Comparison of ENCODE assay signal across 9 cellular contexts in genomic region chr1:39258925-39259244, GRCh38. TPM values are rescaled to one million over a fixed set of nuclear protein-coding genes. Genes with fewer than 3 reads are reported as not detected.
A peak's percentile ranks its signal among the peaks of the same experiment; 100 is the strongest.
DNase-seq lines count a peak whose midpoint lies in the region; ATAC-seq and TF ChIP-seq lines count a peak whose summit lies in the region.
"Had no signal": no experiment of that assay in that cellular context is flagged by ENCODE, and none has a peak within 500 bp of the region (broad histone marks: within the 10 kb centered on the region; RNA-seq: fewer than 3 reads in every experiment).

No MANE protein-coding gene starts in this region.

- H3K4me1 Mint-ChIP-seq in CD4-positive, CD25-positive, alpha-beta regulatory T cell: peaks cover 32 to 54% (median 39%) of the 10 kb centered on the region in 4 donors
- peaks cover 30% of the 10 kb centered on the region for H3K4me1 Mint-ChIP-seq in chondrocyte (ENCODE audit: low read depth)

- H2AFZ ChIP-seq in KMS-11 (ENCODE audit: low read depth): no peak overlapping the region

- 0 out of 2 replicates have a peak, but pooled peaks cover 6% of the 10 kb centered on the region for H3K79me2 ChIP-seq in KMS-11 (ENCODE audit: insufficient read depth, low read depth)

- H3K9me3 ChIP-seq in CD4-positive, CD25-positive, alpha-beta regulatory T cell (ENCODE audit: control insufficient read depth in 2 of 2, low read length in 2 of 2): no peaks in the 10 kb centered on the region
- no peaks in the 10 kb centered on the region for H3K9me3 ChIP-seq in body of pancreas
- H3K9me3 ChIP-seq: SJCRH30 had no signal

- H3K4me3 ChIP-seq in CD4-positive, CD25-positive, alpha-beta regulatory T cell (ENCODE audit: low read depth, low read length): no peak overlapping the region
- H3K4me3 ChIP-seq in KMS-11 (IDR thresholded peaks at IDR 0.05; ENCODE audit: insufficient read depth, low read depth, low read length): no peak overlapping the region
- H3K4me3 ChIP-seq in rectal smooth muscle tissue (ENCODE audit: low read length): no peak overlapping the region
- H3K4me3 ChIP-seq in body of pancreas: no peak overlapping the region
- H3K4me3 ChIP-seq: SJCRH30 had no signal

- H3K9ac ChIP-seq in KMS-11 (no peak overlapping the region), rectal smooth muscle tissue (ENCODE audit: low read length) (no peak overlapping the region)

- peaks cover 67% of the 10 kb centered on the region for H3K36me3 ChIP-seq in CD4-positive, CD25-positive, alpha-beta regulatory T cell (ENCODE audit: control insufficient read depth, insufficient read depth, low read length)
- no peaks in the 10 kb centered on the region for H3K36me3 ChIP-seq in KMS-11 (ENCODE audit: insufficient read depth)
- H3K36me3 ChIP-seq in rectal smooth muscle tissue (ENCODE audit: control insufficient read depth, insufficient read depth, low read length): peaks cover 5% of the 10 kb centered on the region
- no peaks in the 10 kb centered on the region for H3K36me3 ChIP-seq in body of pancreas (replicated peaks in 1 of 2; ENCODE audit: insufficient read depth in 1 of 2, low read depth in 2 of 2)

- no peaks in the 10 kb centered on the region for H3K27me3 Mint-ChIP-seq in CD4-positive, CD25-positive, alpha-beta regulatory T cell
- H3K27me3 Mint-ChIP-seq in chondrocyte (ENCODE audit: low read depth): no peaks in the 10 kb centered on the region

- H3K9me3 Mint-ChIP-seq in CD4-positive, CD25-positive, alpha-beta regulatory T cell: no peaks in the 10 kb centered on the region
- H3K9me3 Mint-ChIP-seq in chondrocyte (ENCODE audit: low read depth): no peaks in the 10 kb centered on the region

- intact Hi-C loops in body of pancreas (cut with DNase I): loop anchor here (5.0 kb wide), 1 partner anchor 157 kb away; no protein-coding TSS in a partner anchor

- no peak for TF ChIP-seq POLR2A in body of pancreas (IDR thresholded peaks at IDR 0.05)

- H3K4me2 ChIP-seq in KMS-11: no peak overlapping the region

- TF ChIP-seq CTCF in KMS-11 (conservative IDR thresholded peaks at IDR 0.05; ENCODE audit: low read depth, low read length): peak; percentile 29; the same call in 1 of the 2 replicates
- peak; percentile 62 for TF ChIP-seq CTCF in chondrocyte (IDR thresholded peaks at IDR 0.05)
- TF ChIP-seq CTCF in body of pancreas (IDR thresholded peaks at IDR 0.05): no peak

- H3K27ac Mint-ChIP-seq in CD4-positive, CD25-positive, alpha-beta regulatory T cell: peak overlapping the region in 2 of 3 donors; percentile 52 to 72
- H3K27ac Mint-ChIP-seq in chondrocyte (ENCODE audit: unreplicated experiment): peak overlapping the region; percentile 65

- H3K4me3 Mint-ChIP-seq in CD4-positive, CD25-positive, alpha-beta regulatory T cell: no peak overlapping the region
- no peak overlapping the region for H3K4me3 Mint-ChIP-seq in chondrocyte (ENCODE audit: unreplicated experiment)

- no peak for DNase-seq in CD4-positive, CD25-positive, alpha-beta regulatory T cell
- DNase-seq in chondrocyte (ENCODE audit: low spot score) (no peak), ecto neural progenitor cell (ENCODE audit: low spot score) (no peak), body of pancreas (no peak), GM03348 (ENCODE audit: low spot score) (no peak)

- no peak for ATAC-seq in CD4-positive, CD25-positive, alpha-beta regulatory T cell (ENCODE audit: low read depth in 2 of 2)
- ATAC-seq in HG03175 (IDR thresholded peaks at IDR 0.05; ENCODE audit: unreplicated experiment) (no peak), body of pancreas (no peak)

- H3K4me1 ChIP-seq in CD4-positive, CD25-positive, alpha-beta regulatory T cell (ENCODE audit: control insufficient read depth, insufficient read depth, low read length, poor library complexity, severe bottlenecking): peaks cover 16% of the 10 kb centered on the region
- H3K4me1 ChIP-seq in KMS-11 (ENCODE audit: low read depth, poor library complexity, severe bottlenecking) (peaks cover 24% of the 10 kb centered on the region), rectal smooth muscle tissue (ENCODE audit: control insufficient read depth, insufficient read depth, low read length) (peaks cover 12% of the 10 kb centered on the region), body of pancreas (no peaks in the 10 kb centered on the region)

- peak overlapping the region; percentile 2 for H3K27ac ChIP-seq in CD4-positive, CD25-positive, alpha-beta regulatory T cell (ENCODE audit: insufficient read depth, low read length, poor library complexity, severe bottlenecking)
- H3K27ac ChIP-seq in KMS-11 (no peak overlapping the region), rectal smooth muscle tissue (ENCODE audit: low read depth, low read length) (peak overlapping the region; percentile 4), body of pancreas (no peak overlapping the region)
- H3K27ac ChIP-seq: SJCRH30 had no signal

- no peaks in the 10 kb centered on the region for H3K27me3 ChIP-seq in CD4-positive, CD25-positive, alpha-beta regulatory T cell (ENCODE audit: control insufficient read depth, insufficient read depth, low read length)
- H3K27me3 ChIP-seq in KMS-11 (ENCODE audit: insufficient read depth, low read depth) (no peaks in the 10 kb centered on the region), rectal smooth muscle tissue (ENCODE audit: control insufficient read depth, insufficient read depth, low read length) (no peaks in the 10 kb centered on the region), body of pancreas (no peaks in the 10 kb centered on the region)
- H3K27me3 ChIP-seq: SJCRH30 had no signal

- no peaks in the 10 kb centered on the region for H4K20me1 ChIP-seq in KMS-11 (ENCODE audit: insufficient read depth)

- H3K36me3 Mint-ChIP-seq in CD4-positive, CD25-positive, alpha-beta regulatory T cell: peaks cover 19% of the 10 kb centered on the region
- H3K36me3 Mint-ChIP-seq in chondrocyte (ENCODE audit: low read depth): peaks cover 9% of the 10 kb centered on the region

RNA-seq across cellular contexts. Expression of gene MACF1, which starts 54.4 kb away (rescaled TPM):
- total RNA-seq in CD4-positive, CD25-positive, alpha-beta regulatory T cell: 431 TPM
- polyA plus RNA-seq in CD4-positive, CD25-positive, alpha-beta regulatory T cell: 10 to 100 TPM; 21.8 to 26.9 (median 24.7) TPM
- total RNA-seq in chondrocyte: 377 to 446 TPM (median 386 TPM) in 3 replicates
- total RNA-seq in body of pancreas: 100 to 1,000 TPM; 144 to 190 TPM

Comparison
In these comparisons a context has a peak if more than half of its experiments do, and no peak if none do; other contexts are left out.
1. H3K27ac ChIP-seq: peak in CD4-positive, CD25-positive, alpha-beta regulatory T cell (single experiment) and rectal smooth muscle tissue (single experiment); none in KMS-11 (single experiment) and body of pancreas (0 of 4).
2. CTCF ChIP-seq: peak in KMS-11 (single experiment) and chondrocyte (single experiment); none in body of pancreas (0 of 7).